In genomic region chr1:153678519-153679336, GRCh38 we compare ENCODE assay signal across 8 cellular contexts. TPM values are rescaled to one million over a fixed set of nuclear protein-coding genes. Genes with fewer than 3 reads are reported as not detected.
A peak's percentile ranks its signal among the peaks of the same experiment; 100 is the strongest.
DNase-seq lines count a peak whose midpoint lies in the region; ATAC-seq lines count a peak whose summit lies in the region.

TSS of gene NPR1 (plus strand) at chr1:153678688. CDS start at chr1:153679109, 421 bp downstream.

- peak within 1 kb of the TSS; percentile 86 for H3K4me3 Mint-ChIP-seq in activated naive CD4-positive, alpha-beta T cell treated with anti-CD3 and anti-CD28 coated beads, Interleukin-2, amount 50 U/mL, for 24 hours

- DNase-seq in EH (ENCODE audit: low read depth) (peak; percentile 43), MG63 (peak; percentile 66), Right ventricle myocardium superior (peak; percentile 82), posterior vena cava (ENCODE audit: low spot score) (peak; percentile 96)
- DNase-seq in stimulated activated CD8-positive, alpha-beta memory T cell treated with anti-CD3 and anti-CD28 coated beads, Interleukin-4, amount 100 ng/mL, for 48 hours = no peak

- intact Hi-C loops in Right ventricle myocardium superior (cut with DNase I) = loop anchor here (2.0 to 5.0 kb wide), 3 partner anchors 70 to 309 kb away; partner anchors contain the start of gene RAB13
- intact Hi-C loops in posterior vena cava (cut with DNase I) = loop anchor here (2.0 to 5.0 kb wide), 2 partner anchors 89 to 94 kb away; no protein-coding TSS in a partner anchor

- H3K9me3 Mint-ChIP-seq in activated naive CD4-positive, alpha-beta T cell treated with anti-CD3 and anti-CD28 coated beads, Interleukin-2, amount 50 U/mL, for 24 hours = no peaks in the 10 kb centered on the region

- ATAC-seq in Right ventricle myocardium superior (ENCODE audit: poor library complexity) = peak; percentile 81
- ATAC-seq in HG03025 (IDR thresholded peaks at IDR 0.05; ENCODE audit: low FRiP score, unreplicated experiment) = no peak
- no peak for ATAC-seq in HG03342 (IDR thresholded peaks at IDR 0.05; ENCODE audit: unreplicated experiment)

- H3K27me3 Mint-ChIP-seq in activated naive CD4-positive, alpha-beta T cell treated with anti-CD3 and anti-CD28 coated beads, Interleukin-2, amount 50 U/mL, for 24 hours = peaks cover 26% of the 10 kb centered on the region

- no peaks in the 10 kb centered on the region for H3K36me3 ChIP-seq in MG63

- H3K27ac Mint-ChIP-seq in activated naive CD4-positive, alpha-beta T cell treated with anti-CD3 and anti-CD28 coated beads, Interleukin-2, amount 50 U/mL, for 24 hours = no peak within 1 kb of the TSS

- no peaks in the 10 kb centered on the region for H3K36me3 Mint-ChIP-seq in activated naive CD4-positive, alpha-beta T cell treated with anti-CD3 and anti-CD28 coated beads, Interleukin-2, amount 50 U/mL, for 24 hours

- H3K9me3 ChIP-seq in MG63 = no peaks in the 10 kb centered on the region

- H3K27me3 ChIP-seq in MG63 = peaks cover 21% of the 10 kb centered on the region

- H3K4me3 ChIP-seq in MG63 = peak within 1 kb of the TSS; percentile 39

- peaks cover 24% of the 10 kb centered on the region for H3K4me1 Mint-ChIP-seq in activated naive CD4-positive, alpha-beta T cell treated with anti-CD3 and anti-CD28 coated beads, Interleukin-2, amount 50 U/mL, for 24 hours

RNA-seq across cellular contexts. Expression of gene NPR1, which starts in this region (rescaled TPM):
- total RNA-seq in MG63 (2014; rRNA removed; shearing (Covaris generic); ENCODE audit: low replicate concordance) = 0.33 TPM in 1 of 2 replicates, not detected in the other
- total RNA-seq in Right ventricle myocardium superior = 10.0 TPM
- 100 to 1,000 TPM; 107 to 119 TPM for total RNA-seq in posterior vena cava

Comparison
In these comparisons a context has a peak if more than half of its experiments do, and no peak if none do; other contexts are left out.
1. Peak in DNase-seq and H3K4me3 ChIP-seq in MG63; RNA of the gene not detected or under 1 TPM.